Comparison of ENCODE assay signal across 8 cellular contexts in the genomic region with DNA sequence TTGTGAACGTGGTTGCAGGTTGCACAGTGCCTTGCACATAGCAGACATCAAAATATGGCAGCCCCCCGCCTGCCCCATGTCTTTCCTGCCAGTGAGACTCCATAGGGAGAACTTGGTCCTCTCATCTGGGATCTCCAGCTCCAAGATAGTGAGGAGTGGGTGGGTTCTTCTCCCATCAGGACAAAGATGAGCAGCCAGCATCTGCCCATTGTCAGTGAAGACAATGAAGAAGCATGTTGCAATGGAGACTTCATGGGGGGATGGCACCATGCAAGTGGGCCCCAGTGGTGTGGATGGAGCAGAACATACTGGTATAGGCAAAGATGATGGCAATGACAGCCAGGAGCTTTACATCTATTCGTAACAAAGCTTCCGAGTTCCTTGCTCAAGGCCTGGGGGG.
"Had no signal": no experiment of that assay in that cellular context is flagged by ENCODE, and none has a peak within 500 bp of the region (broad histone marks: within the 10 kb centered on the region; RNA-seq: fewer than 3 reads in every experiment).

No MANE protein-coding gene starts in this region.

- H3K36me3 ChIP-seq: HAP-1 had no signal

- DNase-seq: GM23248, GOT3, H7, HFFc6, IMR-90 had no signal

- H3K9me3 ChIP-seq: HAP-1 had no signal

- ATAC-seq: HCT116 had no signal

- H3K4me1 ChIP-seq: HAP-1 had no signal

- H3K27ac ChIP-seq: GM23248 had no signal

- H3K4me3 ChIP-seq: GM23248, HAP-1, K562 had no signal
